ENCODE assay signal across 8 cellular contexts in the genomic region with DNA sequence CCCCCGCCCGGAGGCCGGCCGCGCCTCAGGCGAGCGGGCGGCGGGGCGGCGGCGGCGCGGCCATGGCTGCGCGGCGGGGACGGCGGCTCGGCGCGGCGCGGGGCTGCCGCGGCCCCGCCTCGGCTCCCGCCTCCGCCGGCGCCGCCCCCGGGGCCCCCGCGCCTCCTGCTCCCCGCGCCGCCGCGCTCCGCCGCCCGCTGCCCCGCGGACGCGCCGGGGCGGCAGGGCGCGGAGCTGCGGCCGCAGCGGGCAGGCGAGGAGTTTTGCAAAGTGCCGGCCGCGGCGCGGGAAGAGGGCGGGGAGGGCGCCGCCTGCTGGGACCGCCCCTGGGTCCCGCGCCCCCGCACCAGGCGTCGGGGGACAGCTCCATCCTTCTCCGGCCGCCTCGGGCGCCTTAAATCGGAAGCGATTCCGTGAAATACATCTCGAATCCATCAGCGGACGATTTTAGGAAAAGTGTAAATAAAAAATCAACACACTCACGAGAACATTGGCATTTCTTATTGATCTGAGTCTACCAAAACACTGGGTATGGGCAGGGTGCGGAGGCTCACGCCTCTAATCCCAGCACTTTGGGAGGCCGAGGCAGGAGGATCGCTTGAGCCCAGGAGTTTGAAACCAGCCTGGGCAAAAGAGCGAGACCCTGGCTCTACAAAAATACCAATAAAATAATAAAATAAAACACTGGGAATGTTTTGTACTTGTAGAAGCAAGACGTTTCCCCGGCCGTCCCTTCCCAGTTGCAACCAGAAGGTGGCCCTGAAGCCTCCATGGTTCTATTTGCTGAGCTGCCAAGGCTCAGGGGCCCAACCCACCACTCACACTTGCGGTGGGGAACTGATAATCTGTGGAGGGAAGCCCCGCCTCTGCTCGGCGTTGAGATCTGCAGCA.
DNase-seq lines count a peak whose midpoint lies in the region; ATAC-seq and TF ChIP-seq lines count a peak whose summit lies in the region.

No MANE protein-coding gene starts in this region.

- H3K4me3 Mint-ChIP-seq in Calu3 (ENCODE audit: low read depth, unreplicated experiment), result peak overlapping the region; percentile 47

- H3K9ac ChIP-seq in adipocyte (ENCODE audit: low read length), result no peak overlapping the region

- no peak overlapping the region for H3K27ac ChIP-seq in thoracic aorta

- DNase-seq in Calu3 (peak; percentile 44), adipocyte (ENCODE audit: low read depth) (peak; percentile 20), islet precursor cell (peak; percentile 78), thoracic aorta (ENCODE audit: low spot score) (no peak), occipital lobe (lab: John Stamatoyannopoulos, UW) (no peak)

- H3K27me3 ChIP-seq in adipocyte (replicated peaks; ENCODE audit: control insufficient read depth, insufficient read depth, low read length) (peaks cover 55% of the 10 kb centered on the region), thoracic aorta (replicated peaks; ENCODE audit: insufficient read depth) (no peaks in the 10 kb centered on the region)

- H3K27ac Mint-ChIP-seq in Calu3 (ENCODE audit: unreplicated experiment), result no peak overlapping the region

- H3K4me3 ChIP-seq in adipocyte (ENCODE audit: low read length), result peak overlapping the region; percentile 43
- peak overlapping the region; percentile 68 for H3K4me3 ChIP-seq in thoracic aorta

- BruUV-seq in Calu3 (replicated peaks; lab: Mats Ljungman, UMichigan), result no TSS peak

- peaks cover 11% of the 10 kb centered on the region for H3K36me3 Mint-ChIP-seq in Calu3 (ENCODE audit: insufficient read depth, unreplicated experiment)

- TF ChIP-seq CTCF in Calu3 (IDR thresholded peaks at IDR 0.05; ENCODE audit: unreplicated experiment), result peak; percentile 13
- no peak for TF ChIP-seq CTCF in thoracic aorta (IDR thresholded peaks at IDR 0.05)

- CTCF ChIA-PET in Calu3 (lab: Charles Lee), result interaction anchor here (0.5 to 2.1 kb wide), 8 partner anchors 15 to 191 kb away, joined by 3 to 14 read pairs (median 4); no protein-coding TSS in a partner anchor

- intact Hi-C loops in Calu3 (cut with micrococcal nuclease; ENCODE audit: unreplicated experiment), result loop anchor here (10.0 kb wide), 1 partner anchor 188 kb away; no protein-coding TSS in a partner anchor

- H3K36me3 ChIP-seq in adipocyte (ENCODE audit: control insufficient read depth, insufficient read depth, low read length, severe bottlenecking) (no peaks in the 10 kb centered on the region), thoracic aorta (no peaks in the 10 kb centered on the region)

- H3K9me3 ChIP-seq in adipocyte (ENCODE audit: control insufficient read depth, low read length), result peaks cover 33% of the 10 kb centered on the region
- peaks cover 11% of the 10 kb centered on the region for H3K9me3 ChIP-seq in thoracic aorta

- no peak for ATAC-seq in thoracic aorta (ENCODE audit: insufficient number of reproducible peaks, low FRiP score, low read depth)
- ATAC-seq in GM21528 (IDR thresholded peaks at IDR 0.05; ENCODE audit: low FRiP score, unreplicated experiment), result no peak
- ATAC-seq in HG03108 (IDR thresholded peaks at IDR 0.05; ENCODE audit: unreplicated experiment), result no peak

- H3K4me1 Mint-ChIP-seq in Calu3 (ENCODE audit: low read depth, unreplicated experiment), result no peaks in the 10 kb centered on the region

- TF ChIP-seq EP300 in Ishikawa (IDR thresholded peaks at IDR 0.05; ENCODE audit: borderline replicate concordance), result no peak

- peak; percentile 31; the same call in 1 of the 2 replicates for TF ChIP-seq RAD21 in Ishikawa (IDR thresholded peaks at IDR 0.05; ENCODE audit: low read depth)

- H3K9me3 Mint-ChIP-seq in Calu3 (ENCODE audit: low read depth, unreplicated experiment), result peaks cover 6% of the 10 kb centered on the region

- H3K4me1 ChIP-seq in adipocyte (ENCODE audit: control insufficient read depth, insufficient read depth, low read length) (peaks cover 1% of the 10 kb centered on the region), thoracic aorta (ENCODE audit: control insufficient read depth in 1 of 2, low read depth in 2 of 2) (peaks cover 0 to 19% of the 10 kb centered on the region in 2 donors)

- peaks cover 48% of the 10 kb centered on the region for H3K27me3 Mint-ChIP-seq in Calu3 (ENCODE audit: unreplicated experiment)

TF ChIP-seq in Ishikawa, 13 proteins besides CTCF, POLR2A, EP300 and RAD21:
- TF ChIP-seq ZBTB7A (IDR thresholded peaks at IDR 0.05; ENCODE audit: low read depth), result peak; percentile 79
- no peak for TF ChIP-seq CEBPB (IDR thresholded peaks at IDR 0.05)
- peak; percentile 80 for TF ChIP-seq EGR1 (IDR thresholded peaks at IDR 0.05)

Comparison
In these comparisons a context has a peak if more than half of its experiments do, and no peak if none do; other contexts are left out.
1. DNase-seq: peak in Calu3 (single experiment), adipocyte (single experiment) and islet precursor cell (single experiment); none in thoracic aorta (single experiment) and occipital lobe (single experiment).